ENCODE assay signal across 8 cellular contexts in the genomic region with DNA sequence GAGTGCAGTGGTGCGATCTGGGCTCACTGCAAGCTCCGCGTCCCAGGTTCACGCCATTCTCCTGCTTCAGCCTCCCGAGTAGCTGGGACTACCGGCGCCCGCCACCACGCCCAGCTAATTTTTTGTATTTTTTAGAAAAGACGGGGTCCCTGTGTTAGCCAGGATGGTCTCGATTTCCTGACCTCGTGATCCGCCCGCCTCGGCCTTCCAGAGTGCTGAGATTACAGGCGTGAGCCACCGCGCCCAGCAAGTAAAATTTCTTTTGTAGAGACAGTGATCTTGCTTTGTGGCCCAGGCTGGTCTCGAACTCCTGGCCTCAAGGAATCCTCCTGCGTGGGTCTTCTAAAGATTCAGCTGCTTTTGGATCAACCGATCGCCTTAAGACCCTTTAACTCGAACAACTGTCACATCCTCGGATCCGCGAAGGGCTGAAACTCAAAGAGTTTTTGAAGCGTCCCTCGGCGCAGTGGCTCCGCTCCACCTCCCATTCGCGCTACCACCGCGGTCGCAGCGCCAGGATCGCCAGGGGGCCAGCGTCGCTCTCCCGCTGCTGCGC. TPM values are rescaled to one million over a fixed set of nuclear protein-coding genes. Genes with fewer than 3 reads are reported as not detected.
DNase-seq lines count a peak whose midpoint lies in the region; ATAC-seq, FAIRE-seq and TF ChIP-seq lines count a peak whose summit lies in the region.
"Not testable (repeated sequence)": the region's sequence is repeated elsewhere in the genome, so short reads cannot be mapped to it uniquely, and the experiment has no call there.

No MANE protein-coding gene starts in this region.

- peak overlapping the region; percentile 92 for H3K27ac ChIP-seq in CD4-positive, alpha-beta T cell (ENCODE audit: low read depth, low read length)
- H3K27ac ChIP-seq in HUES64 (ENCODE audit: low read depth, low read length), result peak overlapping the region; percentile 99
- H3K27ac ChIP-seq in VCaP, result peak overlapping the region; percentile 96
- peak overlapping the region; percentile 97 to 100 for H3K27ac ChIP-seq in esophagus (ENCODE audit: low read depth in 2 of 2, low read length in 1 of 2)
- H3K27ac ChIP-seq in HepG2 (ENCODE audit: extremely low read length, insufficient read depth, low read length), result peak overlapping the region; percentile 94
- H3K27ac ChIP-seq in thymus (ENCODE audit: low read depth), result peak overlapping the region; percentile 99

- TF ChIP-seq EP300 in HepG2 (IDR thresholded peaks at IDR 0.05; ENCODE audit: low read depth in 2 of 2, low read length in 2 of 2); HepG2 (CRISPR knock-in tag; IDR thresholded peaks at IDR 0.05; ENCODE audit: borderline replicate concordance): not testable (repeated sequence)

- not testable (repeated sequence) for FAIRE-seq in HepG2 (lab: Jason Lieb, UNC)

- H3K4me1 ChIP-seq in HUES64 (ENCODE audit: insufficient read depth, low read length); esophagus (ENCODE audit: control insufficient read depth in 2 of 2, insufficient read depth in 2 of 2, low read length in 1 of 2); thymus (ENCODE audit: control insufficient read depth, insufficient read depth, low read length): not testable (repeated sequence)
- peaks cover 21% of the 10 kb centered on the region for H3K4me1 ChIP-seq in HepG2 (ENCODE audit: insufficient read depth, low read length)

- not testable (repeated sequence) for TF ChIP-seq POLR2A in HepG2 (IDR thresholded peaks at IDR 0.05; ENCODE audit: insufficient read depth in 1 of 2, low read depth in 2 of 2, low read length in 2 of 2)

- TSS peak; percentile 88 for BruUV-seq in HepG2 (replicated peaks; lab: Mats Ljungman, UMichigan)

- H3K4me3 ChIP-seq in HUES64 (ENCODE audit: low read length) (peak overlapping the region; percentile 93), astrocyte of the cerebellum (ENCODE audit: low read depth, low read length) (peak overlapping the region; percentile 93), esophagus (ENCODE audit: low read depth in 1 of 2, low read length in 2 of 2) (peak overlapping the region; percentile 76 to 79), HepG2 (replicated peaks in 1 of 3; ENCODE audit: insufficient read depth in 1 of 3, low read depth in 2 of 3, low read length in 3 of 3) (peak overlapping the region; percentile 83 to 94 (median 91); a peak in 5 of 6 replicates), thymus (ENCODE audit: low read length) (peak overlapping the region; percentile 82)

- H3K27me3 Mint-ChIP-seq in CD4-positive, alpha-beta T cell; osteocyte (ENCODE audit: unreplicated experiment): not testable (repeated sequence)

- H2AFZ ChIP-seq in HepG2 (ENCODE audit: low read length), result not testable (repeated sequence)

- peaks cover 47% of the 10 kb centered on the region for H3K4me1 Mint-ChIP-seq in CD4-positive, alpha-beta T cell (ENCODE audit: low read depth)
- peaks cover 20% of the 10 kb centered on the region for H3K4me1 Mint-ChIP-seq in osteocyte (ENCODE audit: unreplicated experiment)

- intact Hi-C loops in CD4-positive, alpha-beta T cell (cut with DNase I, micrococcal nuclease), result loop anchor here (1.0 to 10.0 kb wide), 11 partner anchors 22 to 341 kb away; partner anchors contain the start of genes KCTD7 (in 1 of the 2), RABGEF1 (in 1 of the 2), SBDS (in 1 of the 2) and TMEM248 (in 1 of the 2)
- intact Hi-C loops in HepG2 (cut with micrococcal nuclease; ENCODE audit: unreplicated experiment), result loop anchor here (10.0 kb wide), 1 partner anchor 99 kb away; no protein-coding TSS in a partner anchor

- H3K9me3 ChIP-seq in CD4-positive, alpha-beta T cell (ENCODE audit: control insufficient read depth, low read length); HUES64 (ENCODE audit: insufficient read depth, low read depth, low read length); esophagus (ENCODE audit: control insufficient read depth in 2 of 2, insufficient read depth in 1 of 2, low read depth in 1 of 2, low read length in 1 of 2); HepG2 (ENCODE audit: low read length); thymus (ENCODE audit: control insufficient read depth): not testable (repeated sequence)

- peak overlapping the region; percentile 99 for H3K4me3 Mint-ChIP-seq in CD4-positive, alpha-beta T cell
- peak overlapping the region; percentile 94 for H3K4me3 Mint-ChIP-seq in osteocyte (ENCODE audit: unreplicated experiment)

- in situ Hi-C loops in astrocyte of the cerebellum (cut with HindIII; ENCODE audit: low sequenced_read_pairs); HepG2 (cut with HindIII; ENCODE audit: extremely low pct_ligation_motif_present, low pct_unique_long_range_greater_than_20kb): not testable (repeated sequence)

- H3K9ac ChIP-seq in HUES64 (ENCODE audit: low read depth, low read length) (peak overlapping the region; percentile 89), HepG2 (ENCODE audit: insufficient read depth, low read depth, low read length) (peak overlapping the region; percentile 87)

- not testable (repeated sequence) for H3K27me3 ChIP-seq in CD4-positive, alpha-beta T cell (ENCODE audit: control insufficient read depth, insufficient read depth, low read length); HUES64 (ENCODE audit: insufficient read depth, low read length); esophagus (ENCODE audit: control insufficient read depth in 1 of 2, insufficient read depth in 2 of 2, low read length in 2 of 2); HepG2 (ENCODE audit: control insufficient read depth in 1 of 2, insufficient read depth in 2 of 2, low read length in 2 of 2); thymus (ENCODE audit: control insufficient read depth, insufficient read depth)

- H3K9me3 Mint-ChIP-seq in CD4-positive, alpha-beta T cell; osteocyte (ENCODE audit: unreplicated experiment): not testable (repeated sequence)

- TF ChIP-seq RAD21 in HepG2 (CRISPR knock-in tag; IDR thresholded peaks at IDR 0.05), result not testable (repeated sequence)

- peak overlapping the region; percentile 97 for H3K27ac Mint-ChIP-seq in CD4-positive, alpha-beta T cell
- peak overlapping the region; percentile 98 for H3K27ac Mint-ChIP-seq in osteocyte (ENCODE audit: unreplicated experiment)

- not testable (repeated sequence) for DNase-seq in CD4-positive, alpha-beta T cell; astrocyte of the cerebellum (ENCODE audit: low read depth); HepG2 (ENCODE audit: low spot score); osteocyte (ENCODE audit: extremely low spot score, unreplicated experiment)

- whole genome bisulfite sequencing in HUES64, result 20% methylated on average over 41 of the region's 41 CpGs
- WGBS in esophagus, 2 donors, result 9 to 11% methylated on average over 41 of the region's 41 CpGs
- 21% methylated on average over 22 of the region's 41 CpGs for WGBS in HepG2 (ENCODE audit: low lambda C conversion rate)
- WGBS in thymus, result 11% methylated on average over 41 of the region's 41 CpGs

- H3K4me2 ChIP-seq in HepG2 (ENCODE audit: low read depth, low read length), result peak overlapping the region; percentile 86

- not testable (repeated sequence) for TF ChIP-seq CTCF in CD4-positive, alpha-beta T cell (IDR thresholded peaks at IDR 0.05); astrocyte of the cerebellum (IDR thresholded peaks at IDR 0.05; ENCODE audit: low read depth, low read length, missing control alignments)
- TF ChIP-seq CTCF in VCaP (conservative IDR thresholded peaks at IDR 0.05) (0 out of 2 replicates have a peak, but pooled peaks have one; percentile 27), HepG2 (CRISPR knock-in tag; IDR thresholded peaks at IDR 0.05) (peak; percentile 67; the same call in 1 of the 2 replicates), osteocyte (IDR thresholded peaks at IDR 0.05) (peak; percentile 23)

- ATAC-seq in CD4-positive, alpha-beta T cell (ENCODE audit: poor library complexity); HepG2: not testable (repeated sequence)

- CTCF ChIA-PET in CD4-positive, alpha-beta T cell (lab: Charles Lee), result interaction anchor here (1.0 to 1.9 kb wide), 3 partner anchors 28 to 160 kb away, joined by 4 to 6 read pairs (median 5); partner anchors contain the start of gene RABGEF1
- CTCF ChIA-PET in HepG2 (lab: Yijun Ruan, JAX; ENCODE audit: low intra/inter-chr PET ratio, low total read pairs), result not testable (repeated sequence)

- H3K79me2 ChIP-seq in HepG2 (ENCODE audit: insufficient read depth, low read length), result peaks cover 35% of the 10 kb centered on the region

- not testable (repeated sequence) for H4K20me1 ChIP-seq in HepG2 (ENCODE audit: insufficient read depth, low read length)

- not testable (repeated sequence) for H3K36me3 ChIP-seq in HUES64 (ENCODE audit: insufficient read depth, low read length); esophagus (ENCODE audit: control insufficient read depth in 2 of 2, insufficient read depth in 2 of 2, low read length in 1 of 2); HepG2 (replicated peaks in 1 of 2; ENCODE audit: control insufficient read depth in 1 of 2, insufficient read depth in 2 of 2, low read length in 2 of 2); thymus (ENCODE audit: control insufficient read depth, insufficient read depth)

- POLR2A ChIA-PET in CD4-positive, alpha-beta T cell (lab: Charles Lee), result interaction anchor here (0.7 to 2.8 kb wide), 17 partner anchors 9 to 904 kb away, joined by 3 to 35 read pairs (median 6); partner anchors contain the start of genes KCTD7, RABGEF1, SBDS and TYW1
- POLR2A ChIA-PET in HepG2 (lab: Yijun Ruan, JAX), result interaction anchor here (0.9 to 3.0 kb wide), 20 partner anchors 9 to 342 kb away, joined by 3 to 30 read pairs (median 6); partner anchors contain the start of genes KCTD7, RABGEF1 and TYW1

- peaks cover 15% of the 10 kb centered on the region for H3K36me3 Mint-ChIP-seq in CD4-positive, alpha-beta T cell (ENCODE audit: low read depth)
- not testable (repeated sequence) for H3K36me3 Mint-ChIP-seq in osteocyte (ENCODE audit: unreplicated experiment)

RNA-seq across cellular contexts. Expression of gene KCTD7, which starts 25.1 kb away (rescaled TPM):
- 10 to 100 TPM; 15.2 TPM for total RNA-seq in CD4-positive, alpha-beta T cell
- 8.5 TPM for polyA plus RNA-seq in HUES64 (2013, experiment 1 of 2)
- 9.2 TPM for polyA plus RNA-seq in HUES64 (2013, experiment 2 of 2)
- polyA plus RNA-seq in esophagus (1 to 10 TPM; 1.9 to 2.9 TPM), HepG2 (2011; rRNA removed) (13.5 and 17.3 TPM in 2 replicates), thymus (7.0 TPM)
- total RNA-seq in HepG2 (2016; rRNA removed; fragmentation: Illumina TruSeq; extraction: Trizol) (7.3 and 7.7 TPM in 2 replicates), osteocyte (16.5 and 17.2 TPM in 2 replicates)
- 2.4 and 3.2 TPM in 2 replicates for total RNA-seq in HepG2 (2016; cell fraction: cytosol; rRNA removed; fragmentation: Illumina TruSeq; extraction: Trizol; ENCODE audit: low read depth)
- 7.3 and 7.8 TPM in 2 replicates for total RNA-seq in HepG2 (2016; cell fraction: insoluble cytoplasmic fraction; rRNA removed; fragmentation: Illumina TruSeq; extraction: Trizol)
- total RNA-seq in HepG2 (2016; cell fraction: membrane; rRNA removed; fragmentation: Illumina TruSeq; extraction: Trizol), result 6.7 and 7.6 TPM in 2 replicates
- 6.7 and 8.8 TPM in 2 replicates for total RNA-seq in HepG2 (2016; cell fraction: nucleus; rRNA removed; fragmentation: Illumina TruSeq; extraction: Trizol)
- polyA plus RNA-seq in HepG2 (2011; cell fraction: cytosol; rRNA removed), result 10.1 and 11.5 TPM in 2 replicates
- 42.5 and 49.3 TPM in 2 replicates for polyA plus RNA-seq in HepG2 (2011; cell fraction: nucleus; rRNA removed)
- polyA plus RNA-seq in HepG2 (2012), result 7.8 and 8.2 TPM in 2 replicates
- polyA plus RNA-seq in HepG2 (2016; cell fraction: cytosol; fragmentation: Illumina TruSeq; extraction: Trizol; ENCODE audit: low read depth), result 3.2 and 3.4 TPM in 2 replicates
- polyA plus RNA-seq in HepG2 (2016; cell fraction: insoluble cytoplasmic fraction; fragmentation: Illumina TruSeq; extraction: Trizol; ENCODE audit: low read depth), result 7.2 and 8.3 TPM in 2 replicates
- 5.2 and 5.4 TPM in 2 replicates for polyA plus RNA-seq in HepG2 (2016; cell fraction: membrane; fragmentation: Illumina TruSeq; extraction: Trizol; ENCODE audit: low read depth)
- 13.1 and 16.6 TPM in 2 replicates for polyA plus RNA-seq in HepG2 (2016; cell fraction: nucleus; fragmentation: Illumina TruSeq; extraction: Trizol; ENCODE audit: insufficient read depth, low read depth)
- polyA minus RNA-seq in HepG2 (2011; rRNA and poly(A)+ RNA removed; ENCODE audit: low replicate concordance), result 18.1 and 37.2 TPM in 2 replicates
- polyA minus RNA-seq in HepG2 (2011; cell fraction: cytosol; rRNA and poly(A)+ RNA removed), result 6.1 and 7.2 TPM in 2 replicates
- polyA minus RNA-seq in HepG2 (2011; cell fraction: nucleus; rRNA and poly(A)+ RNA removed), result 15.7 and 20.1 TPM in 2 replicates
